8 cellular contexts compared by ENCODE assay signal in genomic region chr3:184249412-184250166, GRCh38. TPM values are rescaled to one million over a fixed set of nuclear protein-coding genes. Genes with fewer than 3 reads are reported as not detected.
DNase-seq lines count a peak whose midpoint lies in the region; ATAC-seq and TF ChIP-seq lines count a peak whose summit lies in the region.

Gene EEF1AKMT4 (plus strand): TSS chr3:184249672. CDS start chr3:184249695, 23 bp downstream.

- H3K27ac ChIP-seq in angular gyrus (ENCODE audit: low read depth, low read length) (peak within 1 kb of the TSS; percentile 85), right cardiac atrium (ENCODE audit: low read length) (peak within 1 kb of the TSS; percentile 47), vagina (peak within 1 kb of the TSS; percentile 79)

- H3K9me3 ChIP-seq in T-helper 17 cell (ENCODE audit: control insufficient read depth, low read length, poor library complexity, severe bottlenecking) = no peaks in the 10 kb centered on the region
- no peaks in the 10 kb centered on the region for H3K9me3 ChIP-seq in right cardiac atrium (ENCODE audit: control insufficient read depth, low read length)
- H3K9me3 ChIP-seq in vagina = no peaks in the 10 kb centered on the region

- TF ChIP-seq POLR2A in GM15510 (IDR thresholded peaks at IDR 0.05; ENCODE audit: borderline replicate concordance, extremely low read depth, insufficient read length) (peak; percentile 62), vagina (IDR thresholded peaks at IDR 0.05) (no peak)

- WGBS in right cardiac atrium = under 1% methylated on average over 54 of the region's 54 CpGs

- H3K27ac Mint-ChIP-seq in T-helper 17 cell = peak within 1 kb of the TSS; percentile 99

- DNase-seq in NCI-H1694 (lab: John Stamatoyannopoulos, UW) (peak; percentile 97), T-helper 17 cell (peak; percentile 92 to 96 (median 92)), right cardiac atrium (peak; percentile 97 to 98 (median 98)), pulmonary artery endothelial cell (ENCODE audit: low read depth, low spot score) (peak; percentile 95), vagina (ENCODE audit: extremely low spot score in 2 of 2) (peak; percentile 95 to 97)

- H3K4me3 ChIP-seq in right cardiac atrium (ENCODE audit: low read length) = peak within 1 kb of the TSS; percentile 49
- peak within 1 kb of the TSS; percentile 71 to 87 for H3K4me3 ChIP-seq in vagina

- no peaks in the 10 kb centered on the region for H3K4me1 ChIP-seq in right cardiac atrium (ENCODE audit: control insufficient read depth, insufficient read depth, low read length)
- H3K4me1 ChIP-seq in vagina = peaks cover 28% of the 10 kb centered on the region

- peaks cover 24% of the 10 kb centered on the region for H3K4me1 Mint-ChIP-seq in T-helper 17 cell

- peaks cover 0 to 10% of the 10 kb centered on the region in 2 donors for H3K36me3 ChIP-seq in vagina

- peaks cover 10% of the 10 kb centered on the region for H3K36me3 Mint-ChIP-seq in T-helper 17 cell (ENCODE audit: low read depth)

- no peaks in the 10 kb centered on the region for H3K27me3 Mint-ChIP-seq in T-helper 17 cell

- H3K27me3 ChIP-seq in right cardiac atrium (ENCODE audit: control insufficient read depth, insufficient read depth) (no peaks in the 10 kb centered on the region), vagina (no peaks in the 10 kb centered on the region)

- TF ChIP-seq CTCF in vagina (IDR thresholded peaks at IDR 0.05) = peak in 1 of 3 experiments; percentile 13

- peak within 1 kb of the TSS; percentile 98 for H3K4me3 Mint-ChIP-seq in T-helper 17 cell

- intact Hi-C loops in right cardiac atrium (cut with DNase I) = loop anchor here in 2 of 4 donors (10.0 kb wide), 2 partner anchors 105 to 355 kb away; no protein-coding TSS in a partner anchor
- intact Hi-C loops in vagina (cut with DNase I) = loop anchor here (2.0 to 10.0 kb wide), 2 partner anchors 115 to 355 kb away; partner anchors contain the start of gene EIF2B5

- ATAC-seq in HG02885 (IDR thresholded peaks at IDR 0.05; ENCODE audit: poor library complexity, unreplicated experiment) (peak; percentile 86), T-helper 17 cell (peak; percentile 89), right cardiac atrium (peak; percentile 99)

RNA-seq across cellular contexts. Expression of gene EEF1AKMT4, which starts in this region (rescaled TPM):
- total RNA-seq in T-helper 17 cell (under 1 TPM; 0.45 to 0.65 TPM), right cardiac atrium (1 to 10 TPM; 1.1 to 1.8 (median 1.3) TPM), pulmonary artery endothelial cell (4.3 and 4.7 TPM in 2 replicates), vagina (5.6 TPM)
- polyA plus RNA-seq in right cardiac atrium = 1.7 TPM

Comparison
In these comparisons a context has a peak if more than half of its experiments do, and no peak if none do; other contexts are left out.
1. Peak in every context shown above with its lines: DNase-seq, ATAC-seq, H3K4me3 ChIP-seq and H3K27ac ChIP-seq.
2. Peak in DNase-seq and ATAC-seq in T-helper 17 cell; RNA of the gene not detected or under 1 TPM.